Comparison of ENCODE assay signal across 10 cellular contexts in the genomic region with DNA sequence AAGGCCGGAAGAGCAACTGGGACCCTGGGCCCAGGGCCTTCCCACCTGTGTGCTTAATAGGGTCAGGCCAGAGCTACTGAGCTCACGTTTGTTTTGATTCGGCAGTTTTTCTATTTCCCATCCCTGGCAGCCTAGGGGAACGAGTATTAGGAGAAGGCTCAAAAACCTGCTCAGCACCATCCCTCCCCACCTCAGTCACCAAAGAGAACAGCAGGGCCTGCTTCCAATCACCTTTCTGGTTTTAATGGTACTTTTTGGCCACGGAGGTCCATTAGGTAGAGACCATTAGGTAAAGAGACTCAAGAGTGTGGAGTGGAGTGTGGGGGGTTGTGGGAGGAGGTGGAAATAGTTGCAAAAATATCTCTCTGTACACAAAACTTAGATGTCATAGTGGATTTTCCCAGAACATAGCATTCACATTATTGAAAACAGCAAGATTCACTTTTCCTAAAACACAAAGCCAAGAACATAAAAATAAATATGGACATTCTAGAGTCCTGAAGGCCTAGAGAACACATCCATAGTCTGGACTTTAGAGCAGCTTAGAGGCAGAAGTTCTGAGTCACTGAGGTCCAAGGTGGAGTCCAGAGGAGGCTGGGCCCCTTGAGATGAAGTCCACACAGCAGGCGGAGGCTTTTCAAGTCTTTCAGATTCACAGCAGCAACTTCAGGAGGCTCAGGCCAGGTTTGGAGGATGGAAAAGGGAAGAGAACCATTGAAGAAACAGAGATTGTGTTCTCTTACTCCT. TPM values are rescaled to one million over a fixed set of nuclear protein-coding genes. Genes with fewer than 3 reads are reported as not detected.
DNase-seq lines count a peak whose midpoint lies in the region; TF ChIP-seq lines count a peak whose summit lies in the region.
"Had no signal": no experiment of that assay in that cellular context is flagged by ENCODE, and none has a peak within 500 bp of the region (broad histone marks: within the 10 kb centered on the region; RNA-seq: fewer than 3 reads in every experiment).

No MANE protein-coding gene starts in this region.

- peaks cover 55% of the 10 kb centered on the region for H3K4me1 ChIP-seq in ACC112 (ENCODE audit: control insufficient read depth, insufficient read depth, low read length, unreplicated experiment)
- H3K4me1 ChIP-seq in tibial artery = peaks cover 0 to 25% (median 12%) of the 10 kb centered on the region in 4 donors

- no peak for TF ChIP-seq EP300 in Ishikawa (IDR thresholded peaks at IDR 0.05; ENCODE audit: borderline replicate concordance)

- no peaks in the 10 kb centered on the region for H3K79me2 ChIP-seq in ACC112 (ENCODE audit: control insufficient read depth, insufficient read depth, low read length, unreplicated experiment)

- TF ChIP-seq CTCF in choroid plexus epithelial cell (conservative IDR thresholded peaks at IDR 0.05; ENCODE audit: low read depth, low read length) (no peak), mesothelial cell of epicardium (IDR thresholded peaks at IDR 0.05; ENCODE audit: unreplicated experiment) (no peak), tibial artery (IDR thresholded peaks at IDR 0.05) (no peak)

- intact Hi-C loops in tibial artery (cut with DNase I; ENCODE audit: low total_unique reads) = no loop called here

- peak overlapping the region; percentile 90 for H3K27ac ChIP-seq in ACC112 (ENCODE audit: low read depth, low read length)
- H3K27ac ChIP-seq in tibial artery = no peak overlapping the region
- H3K27ac ChIP-seq: right atrium auricular region had no signal

- H3K9me3 Mint-ChIP-seq in mesothelial cell of epicardium = no peaks in the 10 kb centered on the region

- no peak for TF ChIP-seq RAD21 in Ishikawa (IDR thresholded peaks at IDR 0.05; ENCODE audit: low read depth)

- peak; percentile 79 for DNase-seq in choroid plexus epithelial cell (ENCODE audit: low read depth)
- no peak for DNase-seq in mesothelial cell of epicardium (ENCODE audit: low spot score in 2 of 2, unreplicated experiment in 2 of 2)
- DNase-seq in activated T-cell treated with anti-CD3 and anti-CD28 coated beads for 4 hours = no peak
- no peak for DNase-seq in central memory CD4-positive, alpha-beta T cell
- DNase-seq in COLO829 (ENCODE audit: low spot score) = no peak
- no peak for DNase-seq in tibial artery
- DNase-seq: NCI-H1417 treated with DMSO at 0.1 percent for 48 hours had no signal

- H3K4me3 ChIP-seq in ACC112 (ENCODE audit: low read depth, low read length) (no peak overlapping the region), choroid plexus epithelial cell (ENCODE audit: low read depth, low read length) (no peak overlapping the region), tibial artery (no peak overlapping the region)
- H3K4me3 ChIP-seq: right atrium auricular region had no signal

- peaks cover 23% of the 10 kb centered on the region for H3K36me3 Mint-ChIP-seq in mesothelial cell of epicardium

- H3K36me3 ChIP-seq in ACC112 (ENCODE audit: insufficient read depth, low read length) (no peaks in the 10 kb centered on the region), tibial artery (peaks cover 0 to 37% (median 13%) of the 10 kb centered on the region in 3 donors)

- H3K27ac Mint-ChIP-seq in mesothelial cell of epicardium = peak overlapping the region; percentile 96

- H3K4me3 Mint-ChIP-seq in mesothelial cell of epicardium = no peak overlapping the region

- H3K27me3 ChIP-seq in ACC112 (ENCODE audit: insufficient read depth, low read length) (no peaks in the 10 kb centered on the region), tibial artery (no peaks in the 10 kb centered on the region)
- H3K27me3 ChIP-seq: right atrium auricular region had no signal

- H3K27me3 Mint-ChIP-seq in mesothelial cell of epicardium (ENCODE audit: low read depth) = no peaks in the 10 kb centered on the region

- no peak overlapping the region for H2AFZ ChIP-seq in ACC112 (ENCODE audit: low read length, unreplicated experiment)

- H3K9me3 ChIP-seq in tibial artery = no peaks in the 10 kb centered on the region
- H3K9me3 ChIP-seq: right atrium auricular region had no signal

- H3K4me1 Mint-ChIP-seq in mesothelial cell of epicardium = peaks cover 41% of the 10 kb centered on the region

TF ChIP-seq in Ishikawa, 13 proteins besides CTCF, POLR2A, EP300 and RAD21:
- TF ChIP-seq ZBTB7A (IDR thresholded peaks at IDR 0.05; ENCODE audit: low read depth) = peak; percentile 24; the same call in 1 of the 2 replicates
- no peak for TF ChIP-seq CREB1 (IDR thresholded peaks at IDR 0.05; ENCODE audit: low read depth)
TF ChIP-seq in Ishikawa: peak in this region for 1.

RNA-seq across cellular contexts. Expression of gene NUAK2, which starts 19.5 kb away (rescaled TPM):
- total RNA-seq in mesothelial cell of epicardium = 5.7 to 6.2 TPM (median 5.8 TPM) in 3 replicates

RNA-seq across cellular contexts. Expression of gene KLHDC8A, which starts 54.7 kb away (rescaled TPM):
- 0.51 to 1.2 TPM (median 0.79 TPM) in 3 replicates for total RNA-seq in mesothelial cell of epicardium
